In the genomic region with DNA sequence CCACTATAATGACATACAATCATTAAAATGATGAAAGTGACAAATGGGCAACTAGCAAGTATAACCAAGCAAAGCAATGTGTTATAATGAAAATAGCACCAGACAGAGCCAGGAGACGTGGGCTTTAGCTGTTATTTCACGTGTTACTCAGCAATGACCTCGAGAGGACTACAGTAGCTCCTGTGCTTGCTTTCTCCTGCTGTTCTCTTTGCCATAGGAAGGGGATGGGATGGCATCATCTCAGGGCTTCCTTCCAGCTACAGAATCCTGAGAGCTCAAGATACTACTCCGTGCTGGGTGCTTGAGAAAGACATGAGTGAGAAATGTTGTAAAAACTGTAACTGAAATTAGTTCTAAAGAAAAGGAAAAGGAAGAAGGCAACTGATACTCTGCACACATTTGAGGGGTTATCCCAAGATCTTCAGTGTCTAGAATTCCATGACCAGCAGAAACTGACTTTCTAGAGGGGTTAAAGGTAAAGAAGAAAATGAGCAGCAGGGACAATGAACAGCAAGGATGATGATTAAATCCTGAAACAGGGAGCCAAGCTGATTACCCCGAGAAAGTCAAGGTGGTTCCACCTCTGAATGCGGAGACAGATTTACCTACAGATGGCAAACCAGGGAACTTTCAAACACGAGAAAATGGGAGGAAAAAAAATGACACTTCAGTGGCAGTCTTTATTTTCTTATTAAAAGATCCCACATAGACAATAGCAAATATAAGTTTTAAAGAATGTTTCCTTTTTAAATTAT, we compare ENCODE assay signal across 22 cellular contexts. TPM values are rescaled to one million over a fixed set of nuclear protein-coding genes. Genes with fewer than 3 reads are reported as not detected.
"Had no signal": no experiment of that assay in that cellular context is flagged by ENCODE, and none has a peak within 500 bp of the region (broad histone marks: within the 10 kb centered on the region; RNA-seq: fewer than 3 reads in every experiment).

No MANE protein-coding gene starts in this region.

- FAIRE-seq: endothelial cell of umbilical vein had no signal

- H3K9me3 Mint-ChIP-seq: activated CD4-positive, alpha-beta T cell treated with anti-CD3 and anti-CD28 coated beads, Interleukin-2, amount 10 ng/mL, durations not matched to agents 7 days and 5 days; activated naive CD4-positive, alpha-beta T cell treated with anti-CD3 and anti-CD28 coated beads, Interleukin-2, amount 10 ng/mL, durations not matched to agents 7 days and 5 days had no signal

- H3K4me3 ChIP-seq: breast epithelium, esophagus muscularis mucosa, hepatocyte, lower lobe of right lung, transverse colon, uterus had no signal

- H3K27ac ChIP-seq: esophagus muscularis mucosa, hepatocyte, lower lobe of right lung, transverse colon had no signal

- H2AFZ ChIP-seq: hepatocyte had no signal

- H3K27ac Mint-ChIP-seq: activated CD4-positive, alpha-beta T cell treated with anti-CD3 and anti-CD28 coated beads, Interleukin-2, amount 10 ng/mL, durations not matched to agents 7 days and 5 days; activated naive CD4-positive, alpha-beta T cell treated with anti-CD3 and anti-CD28 coated beads, Interleukin-2, amount 10 ng/mL, durations not matched to agents 7 days and 5 days; activated naive CD8-positive, alpha-beta T cell treated with anti-CD3 and anti-CD28 coated beads, Interleukin-2, amount 50 U/mL, for 24 hours; mesothelial cell of epicardium; progenitor cell of endocrine pancreas had no signal

- H3K4me2 ChIP-seq: hepatocyte had no signal

- H3K9me3 ChIP-seq: breast epithelium, esophagus muscularis mucosa, lower lobe of right lung, uterus had no signal

- H3K27me3 ChIP-seq: breast epithelium, esophagus muscularis mucosa, hepatocyte, transverse colon, uterus had no signal

- H3K4me3 Mint-ChIP-seq: activated CD4-positive, alpha-beta T cell treated with anti-CD3 and anti-CD28 coated beads, Interleukin-2, amount 10 ng/mL, durations not matched to agents 7 days and 5 days; activated naive CD4-positive, alpha-beta T cell treated with anti-CD3 and anti-CD28 coated beads, Interleukin-2, amount 10 ng/mL, durations not matched to agents 7 days and 5 days; activated naive CD8-positive, alpha-beta T cell treated with anti-CD3 and anti-CD28 coated beads, Interleukin-2, amount 50 U/mL, for 24 hours; mesothelial cell of epicardium; nephron progenitor cell had no signal

- H3K36me3 Mint-ChIP-seq: activated naive CD4-positive, alpha-beta T cell treated with anti-CD3 and anti-CD28 coated beads, Interleukin-2, amount 10 ng/mL, durations not matched to agents 7 days and 5 days; mesothelial cell of epicardium had no signal

- H3K36me3 ChIP-seq: breast epithelium, esophagus muscularis mucosa, lower lobe of right lung, transverse colon, uterus had no signal

- H3K4me1 Mint-ChIP-seq: activated CD4-positive, alpha-beta T cell treated with anti-CD3 and anti-CD28 coated beads, Interleukin-2, amount 10 ng/mL, durations not matched to agents 7 days and 5 days; activated naive CD4-positive, alpha-beta T cell treated with anti-CD3 and anti-CD28 coated beads, Interleukin-2, amount 10 ng/mL, durations not matched to agents 7 days and 5 days; activated naive CD8-positive, alpha-beta T cell treated with anti-CD3 and anti-CD28 coated beads, Interleukin-2, amount 50 U/mL, for 24 hours had no signal

- H3K4me1 ChIP-seq: breast epithelium, uterus had no signal

- ATAC-seq: activated naive CD8-positive, alpha-beta T cell treated with anti-CD3 and anti-CD28 coated beads, Interleukin-2, amount 50 U/mL, for 24 hours; stimulated activated naive CD8-positive, alpha-beta T cell treated with anti-CD3 and anti-CD28 coated beads, Interleukin-15, Interleukin-2, amounts not matched to agents 100 U/mL and 50 U/mL, for 24 hours had no signal

- DNase-seq: activated CD4-positive, alpha-beta T cell treated with anti-CD3 and anti-CD28 coated beads, Interleukin-2, amount 10 ng/mL, durations not matched to agents 7 days and 5 days; activated CD8-positive, alpha-beta memory T cell treated with anti-CD3 and anti-CD28 coated beads for 24 hours; activated CD8-positive, alpha-beta memory T cell treated with anti-CD3 and anti-CD28 coated beads, Interleukin-2, amount 50 U/mL, for 48 hours; activated effector memory CD4-positive, alpha-beta T cell treated with Interleukin-2 at 50 U/mL for 16 hours; activated naive CD4-positive, alpha-beta T cell treated with anti-CD3 and anti-CD28 coated beads, Interleukin-2, amount 10 ng/mL, durations not matched to agents 7 days and 5 days; activated naive CD8-positive, alpha-beta T cell treated with anti-CD3 and anti-CD28 coated beads, Interleukin-2, amount 50 U/mL, for 24 hours; activated T-cell treated with anti-CD3 and anti-CD28 coated beads, Interleukin-2, amount 50 U/mL, for 48 hours; aorta; dermis blood vessel endothelial cell; effector memory CD4-positive, alpha-beta T cell; lower lobe of right lung; stimulated activated CD4-positive, alpha-beta T cell treated with anti-CD3 and anti-CD28 coated beads, Interleukin-2, amount 100 ng/mL, for 24 hours; stimulated activated naive CD8-positive, alpha-beta T cell treated with anti-CD3 and anti-CD28 coated beads, Interleukin-15, Interleukin-2, amounts not matched to agents 100 U/mL and 50 U/mL, for 24 hours; transverse colon; uterus had no signal

RNA-seq across cellular contexts. Expression of gene GAREM1, which starts 33.4 kb away (rescaled TPM):
- total RNA-seq: activated CD4-positive, alpha-beta T cell treated with anti-CD3 and anti-CD28 coated beads, Interleukin-2, amount 10 ng/mL, durations not matched to agents 7 days and 5 days had no signal
